ENCODE assay signal across 1 cellular context in the genomic region with DNA sequence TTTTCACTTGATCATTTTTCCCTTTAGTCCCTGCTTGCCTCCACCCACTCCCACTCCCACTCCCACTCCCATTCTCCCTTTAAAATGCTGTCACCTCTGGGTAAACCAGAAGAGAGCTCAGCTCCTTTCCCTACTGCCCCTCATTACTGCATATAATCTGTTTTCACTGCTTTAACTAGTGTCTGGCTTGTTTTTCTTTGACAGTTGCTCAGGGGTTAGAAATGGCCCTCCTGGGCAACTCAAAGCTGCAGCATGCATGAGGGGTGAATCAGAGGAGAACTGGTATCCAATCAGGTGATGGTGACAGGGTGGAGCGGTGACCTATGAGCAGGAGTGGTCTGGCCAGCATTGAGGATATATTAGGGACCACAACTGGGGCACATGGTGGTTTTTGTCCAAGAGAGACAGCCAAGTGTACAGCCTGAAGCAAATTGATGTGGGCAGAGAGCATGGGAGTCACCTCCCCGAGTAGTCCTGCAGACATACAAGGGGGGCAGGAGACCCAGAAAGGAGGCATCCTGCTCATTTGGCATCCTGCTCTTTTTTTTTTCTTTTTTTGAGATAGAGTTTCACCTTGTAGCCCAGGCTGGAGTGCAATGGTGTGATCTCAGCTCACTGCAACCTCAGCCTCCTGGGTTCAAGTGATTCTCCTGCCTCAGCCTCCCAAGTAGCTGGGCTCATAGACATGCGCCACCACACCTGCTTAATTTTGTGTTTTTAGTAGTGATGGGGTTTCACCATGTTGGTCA.
TF ChIP-seq lines count a peak whose summit lies in the region.

No MANE protein-coding gene starts in this region.

TF ChIP-seq in WTC11, 78 proteins besides CTCF, POLR2A, EP300 and RAD21 (continued from another document):
- no peak for TF ChIP-seq ZNF281 (CRISPR knock-in tag; IDR thresholded peaks at IDR 0.05)
- TF ChIP-seq USF1 (CRISPR knock-in tag; IDR thresholded peaks at IDR 0.05): no peak
- TF ChIP-seq ZNF219 (CRISPR knock-in tag; IDR thresholded peaks at IDR 0.05; ENCODE audit: borderline replicate concordance): no peak
- TF ChIP-seq, protein P1, sequence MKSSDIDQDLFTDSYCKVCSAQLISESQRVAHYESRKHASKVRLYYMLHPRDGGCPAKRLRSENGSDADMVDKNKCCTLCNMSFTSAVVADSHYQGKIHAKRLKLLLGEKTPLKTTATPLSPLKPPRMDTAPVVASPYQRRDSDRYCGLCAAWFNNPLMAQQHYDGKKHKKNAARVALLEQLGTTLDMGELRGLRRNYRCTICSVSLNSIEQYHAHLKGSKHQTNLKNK (CRISPR knock-in tag; IDR thresholded peaks at IDR 0.05): no peak
- TF ChIP-seq, protein P2, sequence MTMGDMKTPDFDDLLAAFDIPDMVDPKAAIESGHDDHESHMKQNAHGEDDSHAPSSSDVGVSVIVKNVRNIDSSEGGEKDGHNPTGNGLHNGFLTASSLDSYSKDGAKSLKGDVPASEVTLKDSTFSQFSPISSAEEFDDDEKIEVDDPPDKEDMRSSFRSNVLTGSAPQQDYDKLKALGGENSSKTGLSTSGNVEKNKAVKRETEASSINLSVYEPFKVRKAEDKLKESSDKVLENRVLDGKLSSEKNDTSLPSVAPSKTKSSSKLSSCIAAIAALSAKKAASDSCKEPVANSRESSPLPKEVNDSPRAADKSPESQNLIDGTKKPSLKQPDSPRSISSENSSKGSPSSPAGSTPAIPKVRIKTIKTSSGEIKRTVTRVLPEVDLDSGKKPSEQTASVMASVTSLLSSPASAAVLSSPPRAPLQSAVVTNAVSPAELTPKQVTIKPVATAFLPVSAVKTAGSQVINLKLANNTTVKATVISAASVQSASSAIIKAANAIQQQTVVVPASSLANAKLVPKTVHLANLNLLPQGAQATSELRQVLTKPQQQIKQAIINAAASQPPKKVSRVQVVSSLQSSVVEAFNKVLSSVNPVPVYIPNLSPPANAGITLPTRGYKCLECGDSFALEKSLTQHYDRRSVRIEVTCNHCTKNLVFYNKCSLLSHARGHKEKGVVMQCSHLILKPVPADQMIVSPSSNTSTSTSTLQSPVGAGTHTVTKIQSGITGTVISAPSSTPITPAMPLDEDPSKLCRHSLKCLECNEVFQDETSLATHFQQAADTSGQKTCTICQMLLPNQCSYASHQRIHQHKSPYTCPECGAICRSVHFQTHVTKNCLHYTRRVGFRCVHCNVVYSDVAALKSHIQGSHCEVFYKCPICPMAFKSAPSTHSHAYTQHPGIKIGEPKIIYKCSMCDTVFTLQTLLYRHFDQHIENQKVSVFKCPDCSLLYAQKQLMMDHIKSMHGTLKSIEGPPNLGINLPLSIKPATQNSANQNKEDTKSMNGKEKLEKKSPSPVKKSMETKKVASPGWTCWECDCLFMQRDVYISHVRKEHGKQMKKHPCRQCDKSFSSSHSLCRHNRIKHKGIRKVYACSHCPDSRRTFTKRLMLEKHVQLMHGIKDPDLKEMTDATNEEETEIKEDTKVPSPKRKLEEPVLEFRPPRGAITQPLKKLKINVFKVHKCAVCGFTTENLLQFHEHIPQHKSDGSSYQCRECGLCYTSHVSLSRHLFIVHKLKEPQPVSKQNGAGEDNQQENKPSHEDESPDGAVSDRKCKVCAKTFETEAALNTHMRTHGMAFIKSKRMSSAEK (CRISPR knock-in tag; IDR thresholded peaks at IDR 0.05; ENCODE audit: borderline replicate concordance): no peak
- no peak for TF ChIP-seq PREB (CRISPR knock-in tag; IDR thresholded peaks at IDR 0.05; ENCODE audit: borderline replicate concordance)
